In genomic region chr6:135054238-135054574, GRCh38 we compare ENCODE assay signal across 8 cellular contexts. TPM values are rescaled to one million over a fixed set of nuclear protein-coding genes. Genes with fewer than 3 reads are reported as not detected.
DNase-seq lines count a peak whose midpoint lies in the region; ATAC-seq and TF ChIP-seq lines count a peak whose summit lies in the region.

No MANE protein-coding gene starts in this region.

- H3K27me3 ChIP-seq in BE2C, result no peaks in the 10 kb centered on the region

- H3K27me3 Mint-ChIP-seq in chondrocyte (ENCODE audit: low read depth) (no peaks in the 10 kb centered on the region), mesothelial cell of epicardium (ENCODE audit: low read depth) (peaks cover 2% of the 10 kb centered on the region)

- TF ChIP-seq CTCF in BE2C (IDR thresholded peaks at IDR 0.05; ENCODE audit: low read depth, low read length), result no peak
- no peak for TF ChIP-seq CTCF in NB4 (IDR thresholded peaks at IDR 0.05; ENCODE audit: low read depth, low read length)
- no peak for TF ChIP-seq CTCF in chondrocyte (IDR thresholded peaks at IDR 0.05)
- no peak for TF ChIP-seq CTCF in mesothelial cell of epicardium (IDR thresholded peaks at IDR 0.05; ENCODE audit: unreplicated experiment)

- peak overlapping the region; percentile 98 for H3K27ac Mint-ChIP-seq in chondrocyte (ENCODE audit: unreplicated experiment)
- H3K27ac Mint-ChIP-seq in mesothelial cell of epicardium, result peak overlapping the region; percentile 96

- H3K36me3 Mint-ChIP-seq in chondrocyte (ENCODE audit: low read depth) (no peaks in the 10 kb centered on the region), mesothelial cell of epicardium (peaks cover 4% of the 10 kb centered on the region)

- no peaks in the 10 kb centered on the region for H3K9me3 ChIP-seq in BE2C

- peak overlapping the region; percentile 86 for H3K4me3 ChIP-seq in BE2C (ENCODE audit: low read depth, low read length)
- peak overlapping the region; percentile 98 for H3K4me3 ChIP-seq in NB4 (ENCODE audit: low read depth, low read length)

- no peak for TF ChIP-seq POLR2A in NB4 (IDR thresholded peaks at IDR 0.05; ENCODE audit: extremely low read depth, insufficient read length)

- ATAC-seq in GM21381 (IDR thresholded peaks at IDR 0.05; ENCODE audit: unreplicated experiment), result peak; percentile 9

- no peak for DNase-seq in BE2C
- DNase-seq in NB4 (ENCODE audit: low read depth), result peak; percentile 45
- no peak for DNase-seq in chondrocyte (ENCODE audit: low spot score)
- no peak for DNase-seq in mesothelial cell of epicardium (ENCODE audit: low spot score in 2 of 2, unreplicated experiment in 2 of 2)
- no peak for DNase-seq in NCI-H2081 treated with DMSO at 0.1 percent for 48 hours (lab: John Stamatoyannopoulos, UW)
- no peak for DNase-seq in SIG-M5 treated with dmso at 0.1 percent for 504 hours (lab: John Stamatoyannopoulos, UW; ENCODE audit: unreplicated experiment)
- DNase-seq in SW 1271 (lab: John Stamatoyannopoulos, UW), result no peak

- H3K4me3 Mint-ChIP-seq in chondrocyte (ENCODE audit: unreplicated experiment), result peak overlapping the region; percentile 95
- peak overlapping the region; percentile 92 for H3K4me3 Mint-ChIP-seq in mesothelial cell of epicardium

- H3K9me3 Mint-ChIP-seq in chondrocyte (ENCODE audit: low read depth) (no peaks in the 10 kb centered on the region), mesothelial cell of epicardium (no peaks in the 10 kb centered on the region)

- H3K4me1 Mint-ChIP-seq in chondrocyte (ENCODE audit: low read depth), result peaks cover 33% of the 10 kb centered on the region
- peaks cover 19% of the 10 kb centered on the region for H3K4me1 Mint-ChIP-seq in mesothelial cell of epicardium

- H3K36me3 ChIP-seq in BE2C, result peaks cover 10% of the 10 kb centered on the region

- H3K4me1 ChIP-seq in BE2C, result 0 out of 2 replicates have a peak, but pooled peaks cover 2% of the 10 kb centered on the region

RNA-seq across cellular contexts. Expression of gene HBS1L, which starts 0.4 kb away (rescaled TPM):
- 75.3 TPM for polyA plus RNA-seq in BE2C (2012; ENCODE audit: insufficient read depth, insufficient read length, low read depth)
- total RNA-seq in chondrocyte, result 69.3 to 72.8 TPM (median 70.4 TPM) in 3 replicates
- 73.8 to 75.7 TPM (median 74.9 TPM) in 3 replicates for total RNA-seq in mesothelial cell of epicardium
